In the genomic region with DNA sequence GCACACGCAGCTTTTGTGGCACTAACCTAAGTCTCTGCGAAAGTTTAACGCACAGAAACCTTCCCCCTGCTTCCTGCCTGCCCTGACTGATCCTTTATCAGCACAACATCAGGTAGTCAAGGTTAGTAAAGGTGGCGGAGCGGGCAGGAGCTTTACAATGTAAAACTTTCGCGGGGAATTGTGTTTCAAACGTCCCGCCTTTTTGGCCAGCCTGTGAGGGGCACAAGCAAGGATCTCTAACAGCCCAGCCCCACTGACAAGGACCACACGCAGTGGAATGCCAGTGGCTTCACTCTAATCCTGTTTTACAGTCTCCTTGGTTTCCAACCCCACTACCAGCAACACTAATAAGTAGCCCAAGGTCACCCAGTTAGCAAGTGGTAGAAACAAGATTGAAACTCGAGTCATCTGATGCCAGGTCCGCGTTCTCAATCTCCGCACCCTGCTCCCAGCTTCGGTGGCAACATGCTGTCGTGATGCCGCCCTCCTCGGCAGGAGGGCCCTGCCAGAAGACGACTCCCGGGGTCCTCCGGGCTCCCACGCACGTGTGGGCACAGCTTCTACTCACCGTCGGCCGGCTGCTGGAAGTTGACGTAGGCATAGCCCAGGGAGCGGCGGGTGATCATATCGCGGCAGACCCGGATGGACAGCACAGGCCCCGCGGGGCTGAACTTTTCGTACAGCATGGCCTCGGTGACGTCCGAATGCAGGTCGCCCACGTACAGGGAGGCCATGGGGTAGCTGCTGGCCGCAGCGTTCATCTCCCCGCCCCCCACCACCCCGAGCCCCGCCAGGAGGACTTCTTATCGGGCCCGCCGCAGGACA, we compare ENCODE assay signal across 8 cellular contexts. TPM values are rescaled to one million over a fixed set of nuclear protein-coding genes. Genes with fewer than 3 reads are reported as not detected.
A peak's percentile ranks its signal among the peaks of the same experiment; 100 is the strongest.
DNase-seq lines count a peak whose midpoint lies in the region; ATAC-seq lines count a peak whose summit lies in the region.

No MANE protein-coding gene starts in this region.

- H3K27me3 ChIP-seq in ACC112 (ENCODE audit: insufficient read depth, low read length) = no peaks in the 10 kb centered on the region

- peak; percentile 24 for ATAC-seq in GM21381 (IDR thresholded peaks at IDR 0.05; ENCODE audit: unreplicated experiment)

- H3K79me2 ChIP-seq in ACC112 (ENCODE audit: control insufficient read depth, insufficient read depth, low read length, unreplicated experiment) = peaks cover 64% of the 10 kb centered on the region

- H3K36me3 ChIP-seq in ACC112 (ENCODE audit: insufficient read depth, low read length) = peaks cover 29% of the 10 kb centered on the region

- peaks cover 22% of the 10 kb centered on the region for H3K4me1 ChIP-seq in ACC112 (ENCODE audit: control insufficient read depth, insufficient read depth, low read length, unreplicated experiment)

- H3K27ac ChIP-seq in ACC112 (ENCODE audit: low read depth, low read length) = peak overlapping the region; percentile 67
- H3K27ac ChIP-seq in epithelial cell of prostate = peak overlapping the region; percentile 64

- DNase-seq in NCI-H510A treated with DMSO at 0.1 percent for 48 hours (lab: John Stamatoyannopoulos, UW) = peak; percentile 97
- DNase-seq in activated T-cell treated with anti-CD3 and anti-CD28 coated beads for 24 hours (ENCODE audit: low read depth) = peak; percentile 23
- no peak for DNase-seq in epithelial cell of prostate (ENCODE audit: low read depth, low spot score)
- peak; percentile 63 for DNase-seq in mucosa of gallbladder (ENCODE audit: low spot score)
- peak; percentile 22 to 70 (median 50) for DNase-seq in stimulated activated naive CD4-positive, alpha-beta T cell (lab: John Stamatoyannopoulos, UW)
- no peak for DNase-seq in NCI-H446 treated with DMSO at 0.1 percent for 48 hours (lab: John Stamatoyannopoulos, UW)

- H3K4me3 ChIP-seq in ACC112 (ENCODE audit: low read depth, low read length) = peak overlapping the region; percentile 98

- H2AFZ ChIP-seq in ACC112 (ENCODE audit: low read length, unreplicated experiment) = no peak overlapping the region

RNA-seq across cellular contexts. Expression of a gene that starts 1.2 kb away (rescaled TPM):
- total RNA-seq in mucosa of gallbladder = 211 TPM

Comparison
In these comparisons a context has a peak if more than half of its experiments do, and no peak if none do; other contexts are left out.
1. DNase-seq: peak in NCI-H510A treated with DMSO at 0.1 percent for 48 hours (single experiment), activated T-cell treated with anti-CD3 and anti-CD28 coated beads for 24 hours (single experiment), mucosa of gallbladder (single experiment) and stimulated activated naive CD4-positive, alpha-beta T cell (6 of 6); none in epithelial cell of prostate (single experiment) and NCI-H446 treated with DMSO at 0.1 percent for 48 hours (single experiment).